Comparison of ENCODE assay signal across 22 cellular contexts in genomic region chr18:9694174-9694573, GRCh38. TPM values are rescaled to one million over a fixed set of nuclear protein-coding genes. Genes with fewer than 3 reads are reported as not detected.
DNase-seq lines count a peak whose midpoint lies in the region; TF ChIP-seq lines count a peak whose summit lies in the region.
"Had no signal": no experiment of that assay in that cellular context is flagged by ENCODE, and none has a peak within 500 bp of the region (broad histone marks: within the 10 kb centered on the region; RNA-seq: fewer than 3 reads in every experiment).

No MANE protein-coding gene starts in this region.

- DNase-seq in activated CD8-positive, alpha-beta memory T cell treated with anti-CD3 and anti-CD28 coated beads for 24 hours, result peak; percentile 9
- DNase-seq in activated CD8-positive, alpha-beta memory T cell treated with anti-CD3 and anti-CD28 coated beads, Interleukin-2, amount 50 U/mL, for 48 hours, result no peak
- peak; percentile 75 for DNase-seq in esophagus muscularis mucosa (ENCODE audit: extremely low spot score)
- DNase-seq in ureter (ENCODE audit: low spot score), result peak; percentile 18
- DNase-seq in dorsolateral prefrontal cortex, result no peak
- DNase-seq in stimulated activated CD4-positive, alpha-beta T cell treated with anti-CD3 and anti-CD28 coated beads, Interleukin-1b, Interleukin-23, amount 100 ng/mL, for 48 hours, result no peak
- DNase-seq in SW480 (ENCODE audit: low spot score), result no peak
- DNase-seq: AML-193; BE2C; CD4-positive, alpha-beta T cell; CD8-positive, alpha-beta memory T cell; DMS 273 treated with DMSO at 0.1 percent for 48 hours; DMS79; EL; GDM1; GM23248; H9; HFFc6 had no signal

- TF ChIP-seq POLR2A in esophagus muscularis mucosa (IDR thresholded peaks at IDR 0.05; ENCODE audit: low read depth), result no peak

- H3K36me3 ChIP-seq in esophagus muscularis mucosa (no peaks in the 10 kb centered on the region), neutrophil (no peaks in the 10 kb centered on the region)
- H3K36me3 ChIP-seq: BE2C; BLaER1 treated with 17β-estradiol and CSF1 and Interleukin-3, amounts not matched to agents 10 nM and 100 nM had no signal

- intact Hi-C loops in esophagus muscularis mucosa (cut with DNase I) (no loop called here), dorsolateral prefrontal cortex (cut with DNase I) (no loop called here)

- TF ChIP-seq EP300 in esophagus muscularis mucosa (IDR thresholded peaks at IDR 0.05), result no peak

- TF ChIP-seq CTCF in esophagus muscularis mucosa (IDR thresholded peaks at IDR 0.05), result no peak
- no peak for TF ChIP-seq CTCF in neutrophil (IDR thresholded peaks at IDR 0.05)
- TF ChIP-seq CTCF in dorsolateral prefrontal cortex (IDR thresholded peaks at IDR 0.05 in 54 of 56, conservative IDR thresholded peaks at IDR 0.05 in 2 of 56; ENCODE audit: low read depth in 1 of 56, partially characterized antibody in 56 of 56), result no peak

- no peak overlapping the region for H3K27ac ChIP-seq in esophagus muscularis mucosa (replicated peaks in 1 of 4)
- peak overlapping the region; percentile 71 for H3K27ac ChIP-seq in neutrophil
- no peak overlapping the region for H3K27ac ChIP-seq in dorsolateral prefrontal cortex
- H3K27ac ChIP-seq: 22Rv1; BLaER1 treated with 17β-estradiol and CSF1 and Interleukin-3, amounts not matched to agents 10 nM and 100 nM; GM23248 had no signal

- H3K9me3 ChIP-seq in esophagus muscularis mucosa (no peaks in the 10 kb centered on the region), neutrophil (no peaks in the 10 kb centered on the region)
- H3K9me3 ChIP-seq: BE2C; BLaER1 treated with 17β-estradiol and CSF1 and Interleukin-3, amounts not matched to agents 10 nM and 100 nM had no signal

- 89% methylated on average over 3 of the region's 5 CpGs for WGBS in esophagus muscularis mucosa

- H3K27me3 ChIP-seq in esophagus muscularis mucosa, result no peaks in the 10 kb centered on the region
- H3K27me3 ChIP-seq in neutrophil, result no peaks in the 10 kb centered on the region
- no peaks in the 10 kb centered on the region for H3K27me3 ChIP-seq in dorsolateral prefrontal cortex
- H3K27me3 ChIP-seq: BE2C; BLaER1 treated with 17β-estradiol and CSF1 and Interleukin-3, amounts not matched to agents 10 nM and 100 nM had no signal

- H3K4me3 ChIP-seq in esophagus muscularis mucosa (no peak overlapping the region), neutrophil (ENCODE audit: low read depth in 1 of 2, low read length in 1 of 2) (no peak overlapping the region), dorsolateral prefrontal cortex (no peak overlapping the region)
- H3K4me3 ChIP-seq: BLaER1 treated with 17β-estradiol and CSF1 and Interleukin-3, amounts not matched to agents 10 nM and 100 nM; GM12878; GM23248 had no signal

- H3K4me1 ChIP-seq in esophagus muscularis mucosa (no peaks in the 10 kb centered on the region), neutrophil (ENCODE audit: control insufficient read depth in 1 of 2, insufficient read depth in 1 of 2, low read depth in 1 of 2, low read length in 1 of 2) (peaks cover 30 to 32% of the 10 kb centered on the region in 2 experiments)
- H3K4me1 ChIP-seq: BE2C had no signal

RNA-seq across cellular contexts. Expression of gene RAB31, which starts 13.9 kb away (rescaled TPM):
- total RNA-seq in esophagus muscularis mucosa, result 100 to 1,000 TPM in 2 of 4 donors, 10 to 100 TPM in 2; 94.0 to 145 (median 107) TPM
- 46.0 TPM for total RNA-seq in ureter
- total RNA-seq in dorsolateral prefrontal cortex, result 100 to 1,000 TPM in 41 of 120 experiments, 10 to 100 TPM in 79; 48.3 to 273 (median 87.7) TPM

Comparison
In these comparisons a context has a peak if more than half of its experiments do, and no peak if none do; other contexts are left out.
1. DNase-seq: peak in activated CD8-positive, alpha-beta memory T cell treated with anti-CD3 and anti-CD28 coated beads for 24 hours (single experiment), esophagus muscularis mucosa (single experiment) and ureter (single experiment); none in activated CD8-positive, alpha-beta memory T cell treated with anti-CD3 and anti-CD28 coated beads, Interleukin-2, amount 50 U/mL, for 48 hours (single experiment), dorsolateral prefrontal cortex (0 of 10), stimulated activated CD4-positive, alpha-beta T cell treated with anti-CD3 and anti-CD28 coated beads, Interleukin-1b, Interleukin-23, amount 100 ng/mL, for 48 hours (single experiment) and SW480 (single experiment).